In genomic region chrX:52496419-52496772, GRCh38 we compare ENCODE assay signal across 9 cellular contexts. TPM values are rescaled to one million over a fixed set of nuclear protein-coding genes. Genes with fewer than 3 reads are reported as not detected.
"Had no signal": no experiment of that assay in that cellular context is flagged by ENCODE, and none has a peak within 500 bp of the region (broad histone marks: within the 10 kb centered on the region; RNA-seq: fewer than 3 reads in every experiment).

No MANE protein-coding gene starts in this region.

RNA-seq across cellular contexts. Expression of gene XAGE1A, which starts 0.8 kb away (rescaled TPM):
- total RNA-seq: OCI-LY7, PC-3, PC-9, Peyer's patch, Right ventricle myocardium inferior, Right ventricle myocardium superior, SJCRH30, SJSA1, SK-MEL-5 had no signal

RNA-seq across cellular contexts. Expression of gene XAGE1B, which starts 20.5 kb away (rescaled TPM):
- total RNA-seq: OCI-LY7, PC-3, PC-9, Peyer's patch, Right ventricle myocardium inferior, Right ventricle myocardium superior, SJCRH30, SJSA1 had no signal
